28 cellular contexts compared by ENCODE assay signal in the genomic region with DNA sequence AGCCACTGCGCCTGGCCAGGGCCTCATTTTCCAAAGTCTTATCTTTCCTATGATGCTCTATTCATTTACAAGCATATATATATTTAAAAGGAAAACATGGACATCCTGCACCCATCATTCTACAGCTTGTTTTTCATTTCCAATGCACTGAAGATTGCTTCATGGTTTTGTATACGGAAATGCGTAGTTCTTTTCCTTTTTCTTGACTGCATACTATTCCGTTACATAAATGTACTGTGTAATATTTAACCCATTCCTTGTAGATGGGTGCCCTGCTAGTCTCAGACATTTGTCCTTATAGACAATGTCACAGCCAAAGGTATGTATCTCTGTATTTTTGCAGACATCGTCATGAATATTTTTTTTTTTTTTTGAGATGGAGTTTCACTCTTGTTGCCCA.
"Had no signal": no experiment of that assay in that cellular context is flagged by ENCODE, and none has a peak within 500 bp of the region (broad histone marks: within the 10 kb centered on the region; RNA-seq: fewer than 3 reads in every experiment).

No MANE protein-coding gene starts in this region.

- H3K36me3 ChIP-seq: stomach, suprapubic skin, thoracic aorta, thyroid gland, tibial artery, tibial nerve, transverse colon, upper lobe of left lung, upper lobe of right lung, uterus, vagina had no signal

- H3K36me3 Mint-ChIP-seq: stimulated activated effector memory CD8-positive, alpha-beta T cell treated with anti-CD3 and anti-CD28 coated beads, Interleukin-12 subunit alpha, Interleukin-12 subunit beta, amount 100 ng/mL, for 72 hours; stimulated activated memory B cell treated with anti-CD40 and anti-IgM and Interleukin-4, amounts not matched to agents 10 μg/mL and 1 μg/mL and 100 μg/mL, for 72 hours; stimulated activated naive B cell treated with anti-CD40 and anti-IgM and Interleukin-4, amounts not matched to agents 10 μg/mL and 1 μg/mL and 100 μg/mL, for 72 hours; type B pancreatic cell had no signal

- H3K27ac ChIP-seq: stomach, suprapubic skin, testis, thoracic aorta, thyroid gland, tibial artery, tibial nerve, transverse colon, upper lobe of left lung, upper lobe of right lung, uterus, vagina had no signal

- H3K4me1 ChIP-seq: stomach, suprapubic skin, testis, thyroid gland, tibial artery, tibial nerve, transverse colon, upper lobe of left lung, upper lobe of right lung, uterus, vagina had no signal

- H3K27ac Mint-ChIP-seq: stimulated activated effector memory CD8-positive, alpha-beta T cell treated with anti-CD3 and anti-CD28 coated beads, Interleukin-12 subunit alpha, Interleukin-12 subunit beta, amount 100 ng/mL, for 72 hours; stimulated activated memory B cell treated with anti-CD40 and anti-IgM and Interleukin-4, amounts not matched to agents 10 μg/mL and 1 μg/mL and 100 μg/mL, for 72 hours; stimulated activated naive CD8-positive, alpha-beta T cell treated with anti-CD3 and anti-CD28 coated beads, Interleukin-15, amount 100 ng/mL, for 72 hours; stimulated activated naive CD8-positive, alpha-beta T cell treated with anti-CD3 and anti-CD28 coated beads, Interleukin-15, Interleukin-2, amounts not matched to agents 100 ng/mL and 50 ng/mL, for 24 hours; type B pancreatic cell had no signal

- ATAC-seq: stimulated activated effector memory CD8-positive, alpha-beta T cell treated with anti-CD3 and anti-CD28 coated beads, Interleukin-12 subunit alpha, Interleukin-12 subunit beta, amount 100 ng/mL, for 72 hours; stimulated activated memory B cell treated with anti-CD40 and anti-IgM and Interleukin-4, amounts not matched to agents 10 μg/mL and 1 μg/mL and 100 μg/mL, for 72 hours; stimulated activated naive B cell treated with anti-CD40 and anti-IgM and Interleukin-4, amounts not matched to agents 10 μg/mL and 1 μg/mL and 100 μg/mL, for 72 hours; stimulated activated naive CD8-positive, alpha-beta T cell treated with anti-CD3 and anti-CD28 coated beads, Interleukin-15, amount 100 ng/mL, for 72 hours; stimulated activated naive CD8-positive, alpha-beta T cell treated with anti-CD3 and anti-CD28 coated beads, Interleukin-15, Interleukin-2, amounts not matched to agents 100 U/mL and 50 U/mL, for 24 hours; upper lobe of right lung had no signal

- H3K4me3 ChIP-seq: stomach, suprapubic skin, testis, thoracic aorta, thyroid gland, tibial artery, tibial nerve, transverse colon, upper lobe of left lung, upper lobe of right lung, uterus, vagina had no signal

- H3K9me3 Mint-ChIP-seq: stimulated activated naive B cell treated with anti-CD40 and anti-IgM and Interleukin-4, amounts not matched to agents 10 μg/mL and 1 μg/mL and 100 μg/mL, for 72 hours; stimulated activated naive CD8-positive, alpha-beta T cell treated with anti-CD3 and anti-CD28 coated beads, Interleukin-15, Interleukin-2, amounts not matched to agents 100 ng/mL and 50 ng/mL, for 24 hours; type B pancreatic cell had no signal

- H3K27me3 ChIP-seq: stomach, testis, thyroid gland, tibial artery, tibial nerve, transverse colon, upper lobe of left lung, upper lobe of right lung, uterus, vagina had no signal

- FAIRE-seq: urothelium cell line had no signal

- DNase-seq: stimulated activated CD4-positive, alpha-beta T cell treated with anti-CD3 and anti-CD28 coated beads, Interleukin-2, amount 100 ng/mL, for 48 hours; stimulated activated CD4-positive, alpha-beta T cell treated with anti-CD3 and anti-CD28 coated beads, Interleukin-4, amount 100 ng/mL, for 1 hour; stimulated activated CD4-positive, alpha-beta T cell treated with anti-CD3 and anti-CD28 coated beads, Interleukin-4, amount 100 ng/mL, for 24 hours; stimulated activated CD4-positive, alpha-beta T cell treated with anti-CD3 and anti-CD28 coated beads, Interleukin-4, amount 100 ng/mL, for 4 hours; stimulated activated CD8-positive, alpha-beta memory T cell treated with anti-CD3 and anti-CD28 coated beads, Interleukin-4, amount 100 ng/mL, for 48 hours; stimulated activated naive B cell treated with anti-CD40 and anti-IgM and Interleukin-4, amounts not matched to agents 10 μg/mL and 1 μg/mL and 100 μg/mL, for 72 hours; stimulated activated naive CD4-positive, alpha-beta T cell; stimulated activated naive CD4-positive, alpha-beta T cell treated with Interleukin-2 at 50 U/mL for 16 hours; stimulated activated naive CD8-positive, alpha-beta T cell treated with anti-CD3 and anti-CD28 coated beads, Interleukin-15, amount 100 ng/mL, for 72 hours; stimulated activated naive CD8-positive, alpha-beta T cell treated with anti-CD3 and anti-CD28 coated beads, Interleukin-15, Interleukin-2, amounts not matched to agents 100 U/mL and 50 U/mL, for 24 hours; stomach; substantia nigra; testis; thyroid gland; tibial artery; transverse colon; upper lobe of left lung; uterus had no signal

- H3K27me3 Mint-ChIP-seq: stimulated activated naive CD8-positive, alpha-beta T cell treated with anti-CD3 and anti-CD28 coated beads, Interleukin-15, amount 100 ng/mL, for 72 hours; stimulated activated naive CD8-positive, alpha-beta T cell treated with anti-CD3 and anti-CD28 coated beads, Interleukin-15, Interleukin-2, amounts not matched to agents 100 ng/mL and 50 ng/mL, for 24 hours had no signal

- H3K9me3 ChIP-seq: suprapubic skin, testis, thoracic aorta, thyroid gland, tibial artery, transverse colon, upper lobe of left lung, upper lobe of right lung, uterus, vagina had no signal

- H3K4me3 Mint-ChIP-seq: stimulated activated effector memory CD8-positive, alpha-beta T cell treated with anti-CD3 and anti-CD28 coated beads, Interleukin-12 subunit alpha, Interleukin-12 subunit beta, amount 100 ng/mL, for 72 hours; stimulated activated memory B cell treated with anti-CD40 and anti-IgM and Interleukin-4, amounts not matched to agents 10 μg/mL and 1 μg/mL and 100 μg/mL, for 72 hours; stimulated activated naive B cell treated with anti-CD40 and anti-IgM and Interleukin-4, amounts not matched to agents 10 μg/mL and 1 μg/mL and 100 μg/mL, for 72 hours; stimulated activated naive CD8-positive, alpha-beta T cell treated with anti-CD3 and anti-CD28 coated beads, Interleukin-15, amount 100 ng/mL, for 72 hours; stimulated activated naive CD8-positive, alpha-beta T cell treated with anti-CD3 and anti-CD28 coated beads, Interleukin-15, Interleukin-2, amounts not matched to agents 100 ng/mL and 50 ng/mL, for 24 hours; type B pancreatic cell had no signal

- H3K4me1 Mint-ChIP-seq: stimulated activated effector memory CD8-positive, alpha-beta T cell treated with anti-CD3 and anti-CD28 coated beads, Interleukin-12 subunit alpha, Interleukin-12 subunit beta, amount 100 ng/mL, for 72 hours; stimulated activated memory B cell treated with anti-CD40 and anti-IgM and Interleukin-4, amounts not matched to agents 10 μg/mL and 1 μg/mL and 100 μg/mL, for 72 hours had no signal
